ENCODE assay signal across 18 cellular contexts in genomic region chr15:34047893-34048775, GRCh38. TPM values are rescaled to one million over a fixed set of nuclear protein-coding genes. Genes with fewer than 3 reads are reported as not detected.
A peak's percentile ranks its signal among the peaks of the same experiment; 100 is the strongest.
DNase-seq lines count a peak whose midpoint lies in the region; TF ChIP-seq lines count a peak whose summit lies in the region.
"Had no signal": no experiment of that assay in that cellular context is flagged by ENCODE, and none has a peak within 500 bp of the region (broad histone marks: within the 10 kb centered on the region; RNA-seq: fewer than 3 reads in every experiment).

No MANE protein-coding gene starts in this region.

- no peak overlapping the region for H2AFZ ChIP-seq in hepatocyte

- peak overlapping the region; percentile 67 for H3K4me2 ChIP-seq in hepatocyte

- no peaks in the 10 kb centered on the region for H3K79me2 ChIP-seq in hepatocyte

- TF ChIP-seq CTCF in WERI-Rb-1 (IDR thresholded peaks at IDR 0.05; ENCODE audit: low read depth, low read length): no peak
- TF ChIP-seq CTCF in hepatocyte (IDR thresholded peaks at IDR 0.05; ENCODE audit: poor library complexity): no peak
- TF ChIP-seq CTCF in suprapubic skin (IDR thresholded peaks at IDR 0.05): no peak

- peak; percentile 73 for DNase-seq in ACHN
- peak; percentile 38 for DNase-seq in HT1080 (ENCODE audit: low read depth)
- peak; percentile 30 for DNase-seq in WERI-Rb-1
- DNase-seq in hepatocyte (ENCODE audit: low spot score): no peak
- DNase-seq in NK-92 treated with Interleukin-12 subunit alpha and Interleukin-12 subunit beta, amount 100 ng/mL, for 24 hours (lab: John Stamatoyannopoulos, UW): no peak
- DNase-seq in SKM-1 treated with dmso at 0.1 percent for 144 hours (lab: John Stamatoyannopoulos, UW; ENCODE audit: unreplicated experiment): no peak
- DNase-seq in suprapubic skin (ENCODE audit: low spot score in 2 of 2): no peak
- DNase-seq in NCI-H1694 (lab: John Stamatoyannopoulos, UW): no peak
- DNase-seq: anterior cingulate cortex, COR-L47, dermis blood vessel endothelial cell, hippocampal formation, Kasumi-1, left cardiac atrium, NCI-H2029, NCI-H526, pancreas had no signal

- TF ChIP-seq EP300 in suprapubic skin (IDR thresholded peaks at IDR 0.05): no peak

- H3K4me1 ChIP-seq in hepatocyte (ENCODE audit: insufficient read depth) (peaks cover 5% of the 10 kb centered on the region), suprapubic skin (peaks cover 9% of the 10 kb centered on the region)
- H3K4me1 ChIP-seq: pancreas had no signal

- no peaks in the 10 kb centered on the region for H3K36me3 ChIP-seq in WERI-Rb-1
- H3K36me3 ChIP-seq in hepatocyte (replicated peaks; ENCODE audit: insufficient read depth, low read depth): no peaks in the 10 kb centered on the region
- no peaks in the 10 kb centered on the region for H3K36me3 ChIP-seq in suprapubic skin
- H3K36me3 ChIP-seq: pancreas had no signal

- peaks cover 3% of the 10 kb centered on the region for H3K9me3 ChIP-seq in WERI-Rb-1 (ENCODE audit: severe bottlenecking)
- peaks cover 8% of the 10 kb centered on the region for H3K9me3 ChIP-seq in hepatocyte (ENCODE audit: low read depth)
- peaks cover 3% of the 10 kb centered on the region for H3K9me3 ChIP-seq in suprapubic skin
- H3K9me3 ChIP-seq: pancreas had no signal

- H3K9me2 ChIP-seq in hepatocyte (replicated peaks; ENCODE audit: insufficient read depth): no peaks in the 10 kb centered on the region

- TF ChIP-seq POLR2A in suprapubic skin (IDR thresholded peaks at IDR 0.05): no peak

- H3K27ac ChIP-seq in WERI-Rb-1 (no peak overlapping the region), hepatocyte (peak overlapping the region; percentile 63), suprapubic skin (no peak overlapping the region)
- H3K27ac ChIP-seq: pancreas, VCaP had no signal

- in situ Hi-C loops in ACHN (cut with HindIII; ENCODE audit: low pct_ligation_motif_present, low pct_unique_long_range_greater_than_20kb, low sequenced_read_pairs): no loop called here

- no peaks in the 10 kb centered on the region for H4K20me1 ChIP-seq in hepatocyte (ENCODE audit: insufficient read depth, poor library complexity, severe bottlenecking)

- no peak overlapping the region for H3K4me3 ChIP-seq in WERI-Rb-1 (ENCODE audit: low read depth, low read length)
- H3K4me3 ChIP-seq in hepatocyte: no peak overlapping the region
- no peak overlapping the region for H3K4me3 ChIP-seq in suprapubic skin
- H3K4me3 ChIP-seq: pancreas had no signal

- H3K27me3 ChIP-seq in WERI-Rb-1 (ENCODE audit: insufficient read depth, low read depth, severe bottlenecking): no peaks in the 10 kb centered on the region
- no peaks in the 10 kb centered on the region for H3K27me3 ChIP-seq in hepatocyte
- no peaks in the 10 kb centered on the region for H3K27me3 ChIP-seq in suprapubic skin
- H3K27me3 ChIP-seq: pancreas had no signal

- 66% methylated on average over 10 of the region's 10 CpGs for WGBS in hepatocyte (ENCODE audit: low lambda C conversion rate, missing lambda C conversion rate)
- WGBS in suprapubic skin: 85% methylated on average over 6 of the region's 10 CpGs

RNA-seq across cellular contexts. Expression of gene AVEN, which starts 9.1 kb away (rescaled TPM):
- total RNA-seq in HT1080 (2014; rRNA removed; shearing (Covaris generic)): 14.0 and 18.4 TPM in 2 replicates
- polyA plus RNA-seq in HT1080 (2015; cell fraction: cytosol; rRNA removed): 12.8 and 16.2 TPM in 2 replicates
- 7.7 and 9.7 TPM in 2 replicates for polyA plus RNA-seq in HT1080 (2015; cell fraction: nucleus; rRNA removed)
- total RNA-seq in hepatocyte (13.4 and 14.8 TPM in 2 replicates), suprapubic skin (10 to 100 TPM in 3 of 4 donors, 1 to 10 TPM in 1; 5.9 to 14.8 (median 13.5) TPM)
- 15.7 and 16.4 TPM in 2 replicates for polyA plus RNA-seq in hepatocyte

RNA-seq across cellular contexts. Expression of gene EMC7, which starts 53.5 kb away (rescaled TPM):
- total RNA-seq in HT1080 (2014; rRNA removed; shearing (Covaris generic)): 33.5 and 46.5 TPM in 2 replicates
- polyA plus RNA-seq in HT1080 (2015; cell fraction: cytosol; rRNA removed): 88.9 and 89.5 TPM in 2 replicates
- 48.2 and 52.6 TPM in 2 replicates for polyA plus RNA-seq in HT1080 (2015; cell fraction: nucleus; rRNA removed)
- 56.4 and 63.2 TPM in 2 replicates for total RNA-seq in hepatocyte
- 191 and 207 TPM in 2 replicates for polyA plus RNA-seq in hepatocyte
- total RNA-seq in suprapubic skin: 10 to 100 TPM; 25.8 to 44.8 (median 31.9) TPM

RNA-seq across cellular contexts. Expression of gene PGBD4, which starts 53.7 kb away (rescaled TPM):
- total RNA-seq in HT1080 (2014; rRNA removed; shearing (Covaris generic)): 2.9 and 3.0 TPM in 2 replicates
- 2.0 and 2.2 TPM in 2 replicates for polyA plus RNA-seq in HT1080 (2015; cell fraction: cytosol; rRNA removed)
- 4.2 and 5.2 TPM in 2 replicates for polyA plus RNA-seq in HT1080 (2015; cell fraction: nucleus; rRNA removed)
- 1.9 and 2.0 TPM in 2 replicates for total RNA-seq in hepatocyte
- polyA plus RNA-seq in hepatocyte: 0.54 and 0.56 TPM in 2 replicates
- total RNA-seq in suprapubic skin: 1 to 10 TPM in 3 of 4 donors, under 1 TPM in 1; 0.83 to 2.3 (median 1.4) TPM

Comparison
In these comparisons a context has a peak if more than half of its experiments do, and no peak if none do; other contexts are left out.
1. DNase-seq: peak in ACHN (single experiment), HT1080 (single experiment) and WERI-Rb-1 (single experiment); none in hepatocyte (single experiment), NK-92 treated with Interleukin-12 subunit alpha and Interleukin-12 subunit beta, amount 100 ng/mL, for 24 hours (single experiment), SKM-1 treated with dmso at 0.1 percent for 144 hours (single experiment), suprapubic skin (0 of 2) and NCI-H1694 (single experiment).